ENCODE assay signal across 14 cellular contexts in genomic region chr10:131947631-131948347, GRCh38. TPM values are rescaled to one million over a fixed set of nuclear protein-coding genes. Genes with fewer than 3 reads are reported as not detected.
DNase-seq lines count a peak whose midpoint lies in the region; ATAC-seq and TF ChIP-seq lines count a peak whose summit lies in the region.
"Had no signal": no experiment of that assay in that cellular context is flagged by ENCODE, and none has a peak within 500 bp of the region (broad histone marks: within the 10 kb centered on the region; RNA-seq: fewer than 3 reads in every experiment).

No MANE protein-coding gene starts in this region.

- H3K27ac Mint-ChIP-seq in CD8-positive, alpha-beta memory T cell = peak overlapping the region in 2 of 8 donors; percentile 47 to 61

- H3K27ac ChIP-seq in upper lobe of right lung = no peak overlapping the region
- no peak overlapping the region for H3K27ac ChIP-seq in CD8-positive, alpha-beta memory T cell (ENCODE audit: low read depth, low read length)
- H3K27ac ChIP-seq: BLaER1 had no signal

- H3K4me3 Mint-ChIP-seq in CD8-positive, alpha-beta memory T cell = no peak overlapping the region

- peaks cover 68% of the 10 kb centered on the region for H3K36me3 ChIP-seq in upper lobe of right lung
- H3K36me3 ChIP-seq in CD8-positive, alpha-beta memory T cell (ENCODE audit: insufficient read depth, low read length) = peaks cover 40% of the 10 kb centered on the region

- no peaks in the 10 kb centered on the region for H3K4me1 Mint-ChIP-seq in CD8-positive, alpha-beta memory T cell

- TF ChIP-seq CTCF in fibroblast of pulmonary artery (IDR thresholded peaks at IDR 0.05; ENCODE audit: low read length, missing control alignments) (no peak), upper lobe of right lung (IDR thresholded peaks at IDR 0.05) (no peak)

- H3K4me3 ChIP-seq in fibroblast of pulmonary artery (replicated peaks; ENCODE audit: low read depth, low read length) (no peak overlapping the region), upper lobe of right lung (no peak overlapping the region)
- no peak overlapping the region for H3K4me3 ChIP-seq in CD8-positive, alpha-beta memory T cell (ENCODE audit: low read length)
- H3K4me3 ChIP-seq: BLaER1, psoas muscle had no signal

- no peaks in the 10 kb centered on the region for H3K27me3 Mint-ChIP-seq in CD8-positive, alpha-beta memory T cell

- H3K4me1 ChIP-seq in upper lobe of right lung = no peaks in the 10 kb centered on the region
- no peaks in the 10 kb centered on the region for H3K4me1 ChIP-seq in CD8-positive, alpha-beta memory T cell (ENCODE audit: insufficient read depth, low read length)
- H3K4me1 ChIP-seq: BLaER1 had no signal

- no peak for ATAC-seq in Right ventricle myocardium inferior
- ATAC-seq in upper lobe of right lung = no peak
- ATAC-seq: left colon had no signal

- POLR2A ChIA-PET in CD8-positive, alpha-beta memory T cell (lab: Charles Lee) = no interaction called here

- H3K27me3 ChIP-seq in upper lobe of right lung = no peaks in the 10 kb centered on the region
- no peaks in the 10 kb centered on the region for H3K27me3 ChIP-seq in CD8-positive, alpha-beta memory T cell (ENCODE audit: insufficient read depth, low read length, poor library complexity, severe bottlenecking)
- H3K27me3 ChIP-seq: BLaER1 had no signal

- no peaks in the 10 kb centered on the region for H3K9me3 Mint-ChIP-seq in CD8-positive, alpha-beta memory T cell

- CTCF ChIA-PET in CD8-positive, alpha-beta memory T cell (lab: Charles Lee) = interaction anchor here (2.3 kb wide), 1 partner anchor 75 kb away, joined by 6 read pairs; no protein-coding TSS in a partner anchor

- H3K9me3 ChIP-seq in upper lobe of right lung = no peaks in the 10 kb centered on the region
- H3K9me3 ChIP-seq in CD8-positive, alpha-beta memory T cell (ENCODE audit: low read length) = no peaks in the 10 kb centered on the region
- H3K9me3 ChIP-seq: BLaER1, psoas muscle had no signal

- intact Hi-C loops in cardiac septum (cut with DNase I) (no loop called here), Right ventricle myocardium inferior (cut with DNase I) (no loop called here), upper lobe of right lung (cut with DNase I) (no loop called here)

- DNase-seq in cardiac septum (ENCODE audit: low spot score) (peak; percentile 36), Right ventricle myocardium inferior (ENCODE audit: missing footprints) (no peak), SW480 (ENCODE audit: low spot score) (peak; percentile 70), fibroblast of pulmonary artery (ENCODE audit: low read depth) (peak; percentile 83), upper lobe of right lung (peak; percentile 15), ecto neural progenitor cell (ENCODE audit: low spot score) (no peak)
- DNase-seq in CD8-positive, alpha-beta memory T cell = no peak
- DNase-seq in stimulated activated CD4-positive, alpha-beta T cell treated with anti-CD3 and anti-CD28 coated beads, Interleukin-2, amount 100 ng/mL, for 48 hours = no peak
- DNase-seq: activated gamma-delta T cell treated with Interleukin-2 at 50 U/mL for 16 hours; effector CD8-positive, alpha-beta T cell; left colon; MM.1S; psoas muscle had no signal

- peaks cover 16 to 81% (median 25%) of the 10 kb centered on the region in 3 donors for H3K36me3 Mint-ChIP-seq in CD8-positive, alpha-beta memory T cell

RNA-seq across cellular contexts. Expression of gene BNIP3, which starts 33.9 kb away (rescaled TPM):
- 112 TPM for total RNA-seq in cardiac septum
- total RNA-seq in Right ventricle myocardium inferior = 157 TPM
- total RNA-seq in upper lobe of right lung = 38.2 TPM
- total RNA-seq in CD8-positive, alpha-beta memory T cell = 10 to 100 TPM; 39.8 to 40.7 TPM
- 26.3 TPM for polyA plus RNA-seq in CD8-positive, alpha-beta memory T cell

RNA-seq across cellular contexts. Expression of gene PPP2R2D, which starts 47.0 kb away (rescaled TPM):
- total RNA-seq in cardiac septum (35.3 TPM), Right ventricle myocardium inferior (36.6 TPM), upper lobe of right lung (28.3 TPM)
- 10 to 100 TPM; 23.5 to 24.5 TPM for total RNA-seq in CD8-positive, alpha-beta memory T cell
- 34.0 TPM for polyA plus RNA-seq in CD8-positive, alpha-beta memory T cell

Comparison
In these comparisons a context has a peak if more than half of its experiments do, and no peak if none do; other contexts are left out.
1. DNase-seq: peak in cardiac septum (single experiment), SW480 (single experiment), fibroblast of pulmonary artery (single experiment) and upper lobe of right lung (single experiment); none in Right ventricle myocardium inferior (single experiment), ecto neural progenitor cell (single experiment), CD8-positive, alpha-beta memory T cell (0 of 5) and stimulated activated CD4-positive, alpha-beta T cell treated with anti-CD3 and anti-CD28 coated beads, Interleukin-2, amount 100 ng/mL, for 48 hours (0 of 2).